Comparison of ENCODE assay signal across 16 cellular contexts in the genomic region with DNA sequence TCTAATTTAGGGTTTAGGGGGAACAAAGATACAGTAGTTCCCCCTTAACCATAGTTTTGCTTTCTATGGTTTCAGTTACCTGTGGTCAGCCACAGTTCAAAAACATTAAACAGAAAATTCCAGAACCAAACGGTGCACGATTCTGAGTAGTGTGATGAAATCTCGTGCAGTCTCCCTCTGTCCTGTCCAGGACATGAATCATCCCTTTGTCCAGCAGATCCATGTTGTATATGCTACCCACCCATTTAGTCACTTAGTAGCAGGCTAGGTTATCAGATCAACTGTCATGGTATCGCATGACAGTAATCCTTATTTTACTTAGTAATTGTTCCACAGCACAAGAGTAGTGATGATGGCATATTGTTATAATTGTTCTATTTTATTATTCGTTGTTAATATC.
A peak's percentile ranks its signal among the peaks of the same experiment; 100 is the strongest.
DNase-seq lines count a peak whose midpoint lies in the region; ATAC-seq, FAIRE-seq and TF ChIP-seq lines count a peak whose summit lies in the region.
"Had no signal": no experiment of that assay in that cellular context is flagged by ENCODE, and none has a peak within 500 bp of the region (broad histone marks: within the 10 kb centered on the region; RNA-seq: fewer than 3 reads in every experiment).

No MANE protein-coding gene starts in this region.

- intact Hi-C loops in CD4-positive, alpha-beta T cell (cut with DNase I, micrococcal nuclease), result no loop called here

- no peak overlapping the region for H3K27ac ChIP-seq in brain microvascular endothelial cell
- H3K27ac ChIP-seq in CD4-positive, alpha-beta T cell (ENCODE audit: low read depth, low read length), result no peak overlapping the region

- no peak for TF ChIP-seq CTCF in brain microvascular endothelial cell (IDR thresholded peaks at IDR 0.05; ENCODE audit: low read depth, low read length, missing control alignments)
- no peak for TF ChIP-seq CTCF in D721Med (IDR thresholded peaks at IDR 0.05; ENCODE audit: insufficient read depth, missing control alignments)
- TF ChIP-seq CTCF in CD4-positive, alpha-beta T cell (IDR thresholded peaks at IDR 0.05), result no peak

- FAIRE-seq in RCC 7860 (lab: Jason Lieb, UNC), result no peak
- FAIRE-seq in D721Med (lab: Jason Lieb, UNC), result no peak

- no peaks in the 10 kb centered on the region for H3K4me1 Mint-ChIP-seq in CD4-positive, alpha-beta T cell (ENCODE audit: low read depth)
- H3K4me1 Mint-ChIP-seq: CD8-positive, alpha-beta memory T cell had no signal

- peak; percentile 36 for DNase-seq in HT1080 (ENCODE audit: low read depth)
- peak; percentile 3 for DNase-seq in RCC 7860 (ENCODE audit: low spot score)
- DNase-seq in brain microvascular endothelial cell, result peak; percentile 31
- DNase-seq in glomerular visceral epithelial cell (ENCODE audit: extremely low spot score), result peak; percentile 0
- no peak for DNase-seq in D721Med (ENCODE audit: insufficient read length, low spot score)
- DNase-seq in left lobe of liver (ENCODE audit: low spot score), result no peak
- DNase-seq in CD4-positive, alpha-beta T cell, result no peak
- DNase-seq: BE2C; CD8-positive, alpha-beta memory T cell; H9; NCI-H1092; NCI-H2107; NCI-H748 treated with DMSO at 0.1 percent for 48 hours; SIG-M5; SW 1271 had no signal

- H3K27me3 ChIP-seq in brain microvascular endothelial cell (replicated peaks), result no peaks in the 10 kb centered on the region
- no peaks in the 10 kb centered on the region for H3K27me3 ChIP-seq in CD4-positive, alpha-beta T cell (ENCODE audit: control insufficient read depth, insufficient read depth, low read length)
- H3K27me3 ChIP-seq: BE2C had no signal

- no peaks in the 10 kb centered on the region for H3K36me3 Mint-ChIP-seq in CD4-positive, alpha-beta T cell (ENCODE audit: low read depth)
- H3K36me3 Mint-ChIP-seq: CD8-positive, alpha-beta memory T cell had no signal

- POLR2A ChIA-PET in CD4-positive, alpha-beta T cell (lab: Charles Lee), result no interaction called here

- H3K4me3 ChIP-seq in brain microvascular endothelial cell (ENCODE audit: low read depth, low read length), result no peak overlapping the region

- CTCF ChIA-PET in CD4-positive, alpha-beta T cell (lab: Charles Lee), result no interaction called here

- no peak for ATAC-seq in left lobe of liver
- no peak for ATAC-seq in HG02588 (IDR thresholded peaks at IDR 0.05; ENCODE audit: unreplicated experiment)
- no peak for ATAC-seq in CD4-positive, alpha-beta T cell (ENCODE audit: poor library complexity)

- no peaks in the 10 kb centered on the region for H3K9me3 Mint-ChIP-seq in CD4-positive, alpha-beta T cell

- no peak overlapping the region for H3K27ac Mint-ChIP-seq in CD4-positive, alpha-beta T cell
- H3K27ac Mint-ChIP-seq: CD8-positive, alpha-beta memory T cell; H9 had no signal

- no peaks in the 10 kb centered on the region for H3K36me3 ChIP-seq in brain microvascular endothelial cell (replicated peaks)
- H3K36me3 ChIP-seq: BE2C had no signal

- H3K27me3 Mint-ChIP-seq in CD4-positive, alpha-beta T cell, result no peaks in the 10 kb centered on the region
- H3K27me3 Mint-ChIP-seq: CD8-positive, alpha-beta memory T cell had no signal

- no peak overlapping the region for H3K4me3 Mint-ChIP-seq in CD4-positive, alpha-beta T cell
- H3K4me3 Mint-ChIP-seq: CD8-positive, alpha-beta memory T cell; H9 had no signal

- in situ Hi-C loops in brain microvascular endothelial cell (cut with HindIII; ENCODE audit: low pct_ligation_motif_present, low sequenced_read_pairs), result no loop called here

- H3K9me3 ChIP-seq in CD4-positive, alpha-beta T cell (ENCODE audit: control insufficient read depth, low read length), result no peaks in the 10 kb centered on the region
- H3K9me3 ChIP-seq: BE2C had no signal

Comparison
In these comparisons a context has a peak if more than half of its experiments do, and no peak if none do; other contexts are left out.
1. DNase-seq: peak in HT1080 (single experiment), RCC 7860 (single experiment), brain microvascular endothelial cell (single experiment) and glomerular visceral epithelial cell (single experiment); none in D721Med (single experiment), left lobe of liver (single experiment) and CD4-positive, alpha-beta T cell (0 of 10).